10 cellular contexts compared by ENCODE assay signal in genomic region chr11:27816200-27816599, GRCh38.
"Had no signal": no experiment of that assay in that cellular context is flagged by ENCODE, and none has a peak within 500 bp of the region (broad histone marks: within the 10 kb centered on the region; RNA-seq: fewer than 3 reads in every experiment).

No MANE protein-coding gene starts in this region.

- H3K36me3 ChIP-seq: HAP-1 had no signal

- H3K27ac Mint-ChIP-seq: HFFc6, IgD-negative memory B cell had no signal

- H3K4me3 ChIP-seq: GM23248, HAP-1 had no signal

- H3K9me3 ChIP-seq: HAP-1 had no signal

- ATAC-seq: HCT116 had no signal

- H3K27ac ChIP-seq: GM23248, HL-60 had no signal

- H3K9ac ChIP-seq: GM23248 had no signal

- FAIRE-seq: H1, H54 had no signal

- H2AFZ ChIP-seq: GM23248 had no signal

- H3K4me3 Mint-ChIP-seq: HFFc6 had no signal

- DNase-seq: GM23248, HFFc6, Kasumi-1, KG1 had no signal

- H3K4me1 ChIP-seq: HAP-1 had no signal

- H3K9me3 Mint-ChIP-seq: HFFc6 had no signal
